1 cellular context compared by ENCODE assay signal in the genomic region with DNA sequence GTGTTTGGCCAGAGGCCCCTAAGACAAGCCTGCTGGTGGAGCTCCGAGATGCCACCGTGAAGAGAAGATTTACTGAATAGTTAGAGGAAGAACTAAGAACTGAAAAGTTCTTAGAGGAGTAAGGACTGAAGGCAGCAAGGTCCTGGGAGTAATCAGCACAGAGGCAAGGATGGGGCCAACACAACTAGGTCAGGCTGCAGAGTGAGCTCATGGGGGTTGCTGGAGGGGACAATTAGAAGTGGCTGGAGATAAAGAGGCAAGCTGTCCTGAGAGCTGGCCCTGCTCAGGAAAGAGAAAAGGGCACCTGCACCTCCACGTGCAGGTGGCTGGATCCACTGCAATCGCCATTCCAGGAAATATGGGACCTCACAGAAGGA.
TF ChIP-seq lines count a peak whose summit lies in the region.

No MANE protein-coding gene starts in this region.

TF ChIP-seq in H1, 55 proteins besides CTCF, POLR2A, EP300 and RAD21:
- no peak for TF ChIP-seq KDM1A (IDR thresholded peaks at IDR 0.05; ENCODE audit: borderline replicate concordance, low read length)
- no peak for TF ChIP-seq KDM5A (IDR thresholded peaks at IDR 0.05; ENCODE audit: low read length)
- TF ChIP-seq SIN3A (conservative IDR thresholded peaks at IDR 0.05 in 1 of 2, IDR thresholded peaks at IDR 0.05 in 1 of 2; ENCODE audit: low read depth in 1 of 2, low read length in 2 of 2) = no peak
- TF ChIP-seq SP2 (IDR thresholded peaks at IDR 0.05; ENCODE audit: low read length) = no peak
- TF ChIP-seq, protein P1, sequence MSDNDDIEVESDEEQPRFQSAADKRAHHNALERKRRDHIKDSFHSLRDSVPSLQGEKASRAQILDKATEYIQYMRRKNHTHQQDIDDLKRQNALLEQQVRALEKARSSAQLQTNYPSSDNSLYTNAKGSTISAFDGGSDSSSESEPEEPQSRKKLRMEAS (IDR thresholded peaks at IDR 0.05) = no peak
- TF ChIP-seq CHD2 (IDR thresholded peaks at IDR 0.05; ENCODE audit: low read length) = no peak
- TF ChIP-seq ATF2 (IDR thresholded peaks at IDR 0.05; ENCODE audit: low read length) = no peak
- no peak for TF ChIP-seq RXRA (IDR thresholded peaks at IDR 0.05; ENCODE audit: insufficient read depth, low read depth, low read length)
- no peak for TF ChIP-seq SP4 (IDR thresholded peaks at IDR 0.05; ENCODE audit: low read length)
- no peak for TF ChIP-seq SIRT6 (IDR thresholded peaks at IDR 0.05; ENCODE audit: low read length)
- TF ChIP-seq JUN (IDR thresholded peaks at IDR 0.05; ENCODE audit: low read depth, low read length) = no peak
- TF ChIP-seq RBBP5 (IDR thresholded peaks at IDR 0.05; ENCODE audit: borderline replicate concordance, low read depth, low read length) = no peak
- TF ChIP-seq SUZ12 (IDR thresholded peaks at IDR 0.05; ENCODE audit: low read length) = no peak
